Comparison of ENCODE assay signal across 1 cellular context in genomic region chrX:153694256-153694655, GRCh38.
TF ChIP-seq lines count a peak whose summit lies in the region.

No MANE protein-coding gene starts in this region.

TF ChIP-seq in HepG2, 621 proteins besides CTCF, POLR2A, EP300 and RAD21:
- TF ChIP-seq RBFOX2 (IDR thresholded peaks at IDR 0.05; ENCODE audit: low read depth, low read length) = peak; percentile 27
- TF ChIP-seq POLR2AphosphoS5 (IDR thresholded peaks at IDR 0.05; ENCODE audit: low read depth, low read length) = peak; percentile 16; the same call in 1 of the 2 replicates
